Comparison of ENCODE assay signal across 10 cellular contexts in the genomic region with DNA sequence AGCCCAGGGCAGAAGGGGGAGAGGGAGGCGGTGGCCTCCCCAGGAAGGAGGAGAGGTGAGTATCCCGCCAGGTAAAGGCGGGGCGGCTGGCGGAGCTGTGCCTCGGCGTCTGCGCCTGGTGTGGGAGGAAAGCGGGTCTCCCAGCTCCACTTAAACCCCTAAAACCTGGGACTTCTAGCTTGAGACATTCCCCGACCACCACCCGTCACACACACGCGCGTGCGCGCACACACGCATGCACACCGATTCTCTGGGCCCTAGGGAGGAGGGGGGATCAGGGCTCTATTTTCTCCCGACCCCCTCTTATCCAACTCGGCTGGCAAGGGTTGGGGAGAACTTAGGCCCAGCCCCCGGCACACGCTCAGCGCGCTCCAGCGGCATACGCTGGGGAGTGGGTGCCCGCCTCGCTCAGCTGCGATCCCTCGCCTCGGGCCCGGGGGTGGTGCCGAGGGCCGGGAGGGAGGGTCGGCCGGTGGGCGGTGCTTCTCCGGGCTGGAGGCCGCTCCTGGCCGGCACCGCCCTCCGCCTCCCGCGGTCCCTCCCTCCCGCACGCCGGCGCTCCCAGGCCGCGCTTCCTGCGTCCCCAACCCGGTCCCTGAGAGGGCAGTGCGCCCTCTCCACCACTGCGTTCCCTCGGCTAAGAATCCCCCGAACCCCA. TPM values are rescaled to one million over a fixed set of nuclear protein-coding genes. Genes with fewer than 3 reads are reported as not detected.
DNase-seq lines count a peak whose midpoint lies in the region; ATAC-seq, FAIRE-seq and TF ChIP-seq lines count a peak whose summit lies in the region.
"Had no signal": no experiment of that assay in that cellular context is flagged by ENCODE, and none has a peak within 500 bp of the region (broad histone marks: within the 10 kb centered on the region; RNA-seq: fewer than 3 reads in every experiment).

A gene with protein sequence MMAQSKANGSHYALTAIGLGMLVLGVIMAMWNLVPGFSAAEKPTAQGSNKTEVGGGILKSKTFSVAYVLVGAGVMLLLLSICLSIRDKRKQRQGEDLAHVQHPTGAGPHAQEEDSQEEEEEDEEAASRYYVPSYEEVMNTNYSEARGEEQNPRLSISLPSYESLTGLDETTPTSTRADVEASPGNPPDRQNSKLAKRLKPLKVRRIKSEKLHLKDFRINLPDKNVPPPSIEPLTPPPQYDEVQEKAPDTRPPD (plus strand): TSS at position 564 of the 658 bp plus-strand sequence. CDS start 61,341 bp downstream, outside the sequence.

- TF ChIP-seq POLR2A in GM12878 (IDR thresholded peaks at IDR 0.05; ENCODE audit: low read depth, low read length): no peak

- no peak for FAIRE-seq in GM12878 (lab: Jason Lieb, UNC)
- FAIRE-seq: GM18507 had no signal

- no peaks in the 10 kb centered on the region; the same call in 2 of the 3 replicates for H3K9me3 ChIP-seq in GM12878 (replicated peaks; ENCODE audit: control insufficient read depth, insufficient read depth, low read length)
- H3K9me3 ChIP-seq in iPS DF 6.9 (ENCODE audit: control insufficient read depth, insufficient read depth, low read length): no peaks in the 10 kb centered on the region
- H3K9me3 ChIP-seq: neutrophil had no signal

- peaks cover 29% of the 10 kb centered on the region for H3K4me1 Mint-ChIP-seq in stimulated activated naive CD8-positive, alpha-beta T cell treated with anti-CD3 and anti-CD28 coated beads, Interleukin-15, Interleukin-2, amounts not matched to agents 100 ng/mL and 50 ng/mL, for 24 hours (ENCODE audit: low read depth)

- peaks cover 48% of the 10 kb centered on the region for H3K27me3 Mint-ChIP-seq in stimulated activated naive CD8-positive, alpha-beta T cell treated with anti-CD3 and anti-CD28 coated beads, Interleukin-15, Interleukin-2, amounts not matched to agents 100 ng/mL and 50 ng/mL, for 24 hours

- H3K9ac ChIP-seq in GM12878 (ENCODE audit: control insufficient read depth, insufficient read depth, low read length): peak within 1 kb of the TSS; percentile 62

- H4K20me1 ChIP-seq in GM12878 (ENCODE audit: control insufficient read depth, insufficient read depth): no peaks in the 10 kb centered on the region

- intact Hi-C loops in GM12878 (cut with micrococcal nuclease; ENCODE audit: unreplicated experiment): no loop called here

- peak within 1 kb of the TSS; percentile 61 for H3K4me3 Mint-ChIP-seq in stimulated activated naive CD8-positive, alpha-beta T cell treated with anti-CD3 and anti-CD28 coated beads, Interleukin-15, Interleukin-2, amounts not matched to agents 100 ng/mL and 50 ng/mL, for 24 hours

- RAD21 ChIA-PET in GM12878 (lab: Charles Lee; ENCODE audit: unreplicated experiment): interaction anchor here (1.0 to 6.1 kb wide), 9 partner anchors 15 to 119 kb away, joined by 4 to 49 read pairs (median 6); no protein-coding TSS in a partner anchor

- no peak for TF ChIP-seq EP300 in GM12878 (IDR thresholded peaks at IDR 0.05; ENCODE audit: borderline replicate concordance in 1 of 2, control insufficient read depth in 1 of 2, low read depth in 2 of 2, low read length in 2 of 2)

- DNase-seq in stimulated activated naive CD8-positive, alpha-beta T cell treated with anti-CD3 and anti-CD28 coated beads, Interleukin-15, Interleukin-2, amounts not matched to agents 100 U/mL and 50 U/mL, for 24 hours: no peak
- peak; percentile 95 for DNase-seq in NCI-H510A treated with DMSO at 0.1 percent for 48 hours (lab: John Stamatoyannopoulos, UW)
- no peak for DNase-seq in GM12878 (ENCODE audit: low read depth, low spot score)
- DNase-seq in iPS DF 6.9 (ENCODE audit: low read depth, low spot score): peak; percentile 55
- DNase-seq in retina: peak; percentile 90

- 38% methylated on average over 22 of the region's 56 CpGs for WGBS in GM12878 (ENCODE audit: insufficient coverage, insufficient replicate concordance, low lambda C conversion rate, missing lambda C conversion rate)
- no CpG with 5 or more reads among the region's 56 CpGs for WGBS in iPS DF 6.9 (ENCODE audit: insufficient coverage, insufficient read length)

- BruUV-seq in GM12878 (replicated peaks; lab: Mats Ljungman, UMichigan): no TSS peak

- CTCF ChIA-PET in GM12878 (lab: Yijun Ruan, JAX): interaction anchor here (0.7 to 5.6 kb wide), 15 partner anchors 10 to 170 kb away, joined by 3 to 73 read pairs (median 3); no protein-coding TSS in a partner anchor

- peaks cover 10 to 16% of the 10 kb centered on the region in 2 experiments; a peak in 3 of 4 replicates for H3K27me3 ChIP-seq in GM12878 (replicated peaks in 1 of 2; ENCODE audit: control insufficient read depth in 2 of 2, insufficient read depth in 2 of 2, low read length in 1 of 2)
- no peaks in the 10 kb centered on the region; the same call in 1 of the 2 replicates for H3K27me3 ChIP-seq in iPS DF 6.9 (ENCODE audit: control insufficient read depth, insufficient read depth, low read length)

- H3K27ac ChIP-seq in GM12878 (ENCODE audit: control insufficient read depth, insufficient read depth) (0 out of 2 replicates have a peak within 1 kb of the TSS, but pooled peaks have one; percentile 34), iPS DF 6.9 (ENCODE audit: low read length) (no peak within 1 kb of the TSS)
- H3K27ac ChIP-seq: neutrophil had no signal

- peaks cover 29% of the 10 kb centered on the region for H3K4me1 ChIP-seq in GM12878 (ENCODE audit: control insufficient read depth, insufficient read depth, low read length)
- peaks cover 2% of the 10 kb centered on the region for H3K4me1 ChIP-seq in iPS DF 6.9 (ENCODE audit: control insufficient read depth, insufficient read depth, low read length)

- peaks cover 17% of the 10 kb centered on the region for H3K79me2 ChIP-seq in GM12878 (ENCODE audit: control insufficient read depth, insufficient read depth, low read length)

- in situ Hi-C loops in GM12878 (cut with MboI): no loop called here

- no peaks in the 10 kb centered on the region for H3K36me3 Mint-ChIP-seq in stimulated activated naive CD8-positive, alpha-beta T cell treated with anti-CD3 and anti-CD28 coated beads, Interleukin-15, Interleukin-2, amounts not matched to agents 100 ng/mL and 50 ng/mL, for 24 hours (ENCODE audit: low read depth)

- SMC1A ChIA-PET in GM12878 (lab: Charles Lee; ENCODE audit: uncharacterized antibody, unreplicated experiment): interaction anchor here (1.0 to 5.3 kb wide), 8 partner anchors 16 to 118 kb away, joined by 3 to 38 read pairs (median 11); no protein-coding TSS in a partner anchor

- POLR2A ChIA-PET in GM12878 (lab: Charles Lee): no interaction called here

- H3K36me3 ChIP-seq in GM12878 (ENCODE audit: control insufficient read depth in 2 of 2, insufficient read depth in 2 of 2, low read length in 1 of 2) (no peaks in the 10 kb centered on the region; a peak in 1 of 4 replicates), iPS DF 6.9 (ENCODE audit: control insufficient read depth, insufficient read depth, low read length) (no peaks in the 10 kb centered on the region)
- H3K36me3 ChIP-seq: neutrophil had no signal

- ATAC-seq in stimulated activated naive CD8-positive, alpha-beta T cell treated with anti-CD3 and anti-CD28 coated beads, Interleukin-15, Interleukin-2, amounts not matched to agents 100 U/mL and 50 U/mL, for 24 hours: no peak
- peak; percentile 58 for ATAC-seq in GM12878
- no peak for ATAC-seq in GM21717 (IDR thresholded peaks at IDR 0.05; ENCODE audit: unreplicated experiment)
- ATAC-seq in HG03457 (IDR thresholded peaks at IDR 0.05; ENCODE audit: unreplicated experiment): no peak

- H3K4me3 ChIP-seq in GM12878: peak within 1 kb of the TSS; percentile 67
- peak within 1 kb of the TSS; percentile 81 for H3K4me3 ChIP-seq in iPS DF 6.9 (ENCODE audit: low read length)

- no peak for TF ChIP-seq CTCF in GM12878 (IDR thresholded peaks at IDR 0.05 in 2 of 3, conservative IDR thresholded peaks at IDR 0.05 in 1 of 3; ENCODE audit: control insufficient read depth in 2 of 3, extremely low read depth in 1 of 3, insufficient read depth in 1 of 3, low read depth in 3 of 3, low read length in 3 of 3)

- peak within 1 kb of the TSS; percentile 25 for H2AFZ ChIP-seq in GM12878 (ENCODE audit: control insufficient read depth, low read depth, low read length)

- H3K9me3 Mint-ChIP-seq in stimulated activated naive CD8-positive, alpha-beta T cell treated with anti-CD3 and anti-CD28 coated beads, Interleukin-15, Interleukin-2, amounts not matched to agents 100 ng/mL and 50 ng/mL, for 24 hours: no peaks in the 10 kb centered on the region

- no peak within 1 kb of the TSS for H3K27ac Mint-ChIP-seq in stimulated activated naive CD8-positive, alpha-beta T cell treated with anti-CD3 and anti-CD28 coated beads, Interleukin-15, Interleukin-2, amounts not matched to agents 100 ng/mL and 50 ng/mL, for 24 hours

- no peak for TF ChIP-seq RAD21 in GM12878 (IDR thresholded peaks at IDR 0.05; ENCODE audit: insufficient read depth, low read depth, low read length)

- peak within 1 kb of the TSS; percentile 94 for H3K4me2 ChIP-seq in GM12878 (ENCODE audit: control insufficient read depth, insufficient read depth)

TF ChIP-seq in GM12878, 131 proteins besides CTCF, POLR2A, EP300 and RAD21 (continues in another document):
- TF ChIP-seq TCF12 (IDR thresholded peaks at IDR 0.05; ENCODE audit: low read depth, low read length) (0 out of 2 replicates have a peak, but pooled peaks have one; percentile 7), BHLHE40 (IDR thresholded peaks at IDR 0.05; ENCODE audit: borderline replicate concordance in 1 of 2, low read depth in 2 of 2, low read length in 1 of 2) (peak in 1 of 2 experiments; percentile 36; a peak in 1 of 4 replicates), HDAC6 (IDR thresholded peaks at IDR 0.05; ENCODE audit: unreplicated experiment) (peak; percentile 91)

RNA-seq across cellular contexts. Expression of the gene that starts here (rescaled TPM):
- 5.5 and 5.8 TPM in 2 replicates for total RNA-seq in GM12878 (2013; cell fraction: nucleolus; rRNA removed)
- 3.0 and 3.2 TPM in 2 replicates for total RNA-seq in GM12878 (2014; rRNA removed)
- 1.7 and 2.0 TPM in 2 replicates for total RNA-seq in GM12878 (2014; rRNA removed; fragmentation: Illumina TruSeq; extraction: Trizol)
- total RNA-seq in GM12878 (2021): 4.2 TPM in 2 replicates
- 1.9 TPM for polyA plus RNA-seq in GM12878 (2011; ENCODE audit: low read depth)
- polyA plus RNA-seq in GM12878 (2011; rRNA removed): 2.1 and 3.2 TPM in 2 replicates
- polyA plus RNA-seq in GM12878 (2011; cell fraction: cytosol; rRNA removed): 3.2 TPM in 2 replicates
- 2.3 and 2.7 TPM in 2 replicates for polyA plus RNA-seq in GM12878 (2011; cell fraction: nucleus; rRNA removed)
- 2.9 and 4.9 TPM in 2 replicates for polyA plus RNA-seq in GM12878 (2012)
- polyA plus RNA-seq in GM12878 (2014; fragmentation: Illumina TruSeq; extraction: Trizol): 1.7 and 3.2 TPM in 2 replicates
- polyA plus RNA-seq in GM12878 (2014; fragmentation: Nextera tagmentation; extraction: Ambion mirVana): under 1 TPM; 0.55 to 0.93 TPM
- 3.9 and 4.8 TPM in 2 replicates for polyA plus RNA-seq in GM12878 (2014; rRNA removed)
- polyA plus RNA-seq in GM12878 (2016; fragmentation: Nextera tagmentation; extraction: Ambion mirVana): 1 to 10 TPM; 2.2 to 3.6 TPM
- polyA minus RNA-seq in GM12878 (2011; rRNA and poly(A)+ RNA removed): 1.5 and 2.5 TPM in 2 replicates
- polyA minus RNA-seq in GM12878 (2011; cell fraction: cytosol; rRNA and poly(A)+ RNA removed): 0.67 and 0.94 TPM in 2 replicates
- 0.67 and 1.1 TPM in 2 replicates for polyA minus RNA-seq in GM12878 (2011; cell fraction: nucleus; rRNA and poly(A)+ RNA removed)

Comparison
In these comparisons a context has a peak if more than half of its experiments do, and no peak if none do; other contexts are left out.
1. DNase-seq: peak in NCI-H510A treated with DMSO at 0.1 percent for 48 hours (single experiment), iPS DF 6.9 (single experiment) and retina (single experiment); none in stimulated activated naive CD8-positive, alpha-beta T cell treated with anti-CD3 and anti-CD28 coated beads, Interleukin-15, Interleukin-2, amounts not matched to agents 100 U/mL and 50 U/mL, for 24 hours (single experiment) and GM12878 (single experiment).